ENCODE assay signal across 8 cellular contexts in the genomic region with DNA sequence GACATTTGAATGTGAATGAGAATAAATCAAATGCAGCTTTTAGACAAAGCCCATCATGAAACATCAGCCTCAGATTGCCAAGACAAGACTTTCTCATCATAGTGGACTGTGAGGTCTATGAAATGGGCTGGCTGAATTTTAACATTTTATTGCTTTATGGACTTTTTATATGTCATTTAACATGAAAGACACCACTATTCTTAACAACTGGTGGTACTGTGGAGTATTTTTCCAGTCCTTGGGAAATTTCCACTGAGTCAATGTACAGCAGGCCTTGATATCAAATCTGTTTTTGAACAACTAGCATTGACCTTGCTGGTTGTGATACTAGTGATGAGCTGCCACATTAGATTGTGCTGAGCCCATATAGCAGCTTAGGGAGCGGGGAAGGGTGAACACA.
"Had no signal": no experiment of that assay in that cellular context is flagged by ENCODE, and none has a peak within 500 bp of the region (broad histone marks: within the 10 kb centered on the region; RNA-seq: fewer than 3 reads in every experiment).

No MANE protein-coding gene starts in this region.

- DNase-seq: GM23248, GOT3, H7, HFFc6 had no signal

- H3K36me3 ChIP-seq: HAP-1 had no signal

- H2AFZ ChIP-seq: GM23248 had no signal

- ATAC-seq: HCT116, HepG2 had no signal

- H3K4me1 ChIP-seq: HAP-1 had no signal

- H3K9ac ChIP-seq: GM23248 had no signal

- H3K4me3 ChIP-seq: GM23248, HAP-1 had no signal

- H3K9me3 ChIP-seq: HAP-1 had no signal

- H3K27ac ChIP-seq: GM23248, HL-60 had no signal
